15 cellular contexts compared by ENCODE assay signal in the genomic region with DNA sequence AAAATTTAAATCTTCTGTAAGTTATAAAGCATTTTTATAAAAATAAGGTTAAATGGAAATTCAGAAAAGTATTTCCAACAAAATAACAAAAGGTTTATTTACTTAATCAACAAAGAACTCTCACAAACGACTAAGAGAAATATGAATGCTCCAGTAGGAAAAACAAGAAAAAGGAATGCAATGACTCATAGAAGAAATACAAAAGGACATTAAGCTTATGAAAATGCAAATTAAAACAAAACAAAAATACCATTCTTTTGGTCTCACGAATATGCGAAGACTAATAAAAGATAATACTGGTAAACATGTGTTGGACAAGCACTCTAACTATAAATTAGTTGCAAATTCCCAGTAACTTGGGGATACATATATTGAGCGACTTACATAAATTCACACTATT. TPM values are rescaled to one million over a fixed set of nuclear protein-coding genes. Genes with fewer than 3 reads are reported as not detected.
DNase-seq lines count a peak whose midpoint lies in the region; FAIRE-seq and TF ChIP-seq lines count a peak whose summit lies in the region.
"Had no signal": no experiment of that assay in that cellular context is flagged by ENCODE, and none has a peak within 500 bp of the region (broad histone marks: within the 10 kb centered on the region; RNA-seq: fewer than 3 reads in every experiment).

No MANE protein-coding gene starts in this region.

- H3K9me3 ChIP-seq in astrocyte (ENCODE audit: insufficient read depth, low read depth, low read length), result no peaks in the 10 kb centered on the region
- H3K9me3 ChIP-seq in skeletal muscle satellite cell (replicated peaks; ENCODE audit: low read length), result no peaks in the 10 kb centered on the region

- peaks cover 3% of the 10 kb centered on the region for H3K27me3 Mint-ChIP-seq in astrocyte (ENCODE audit: low read depth, unreplicated experiment)

- H3K36me3 ChIP-seq in astrocyte (ENCODE audit: insufficient read depth, low read length), result no peaks in the 10 kb centered on the region
- H3K36me3 ChIP-seq in skeletal muscle satellite cell (ENCODE audit: insufficient read depth, low read length), result no peaks in the 10 kb centered on the region
- H3K36me3 ChIP-seq: BLaER1 treated with 17β-estradiol and CSF1 and Interleukin-3, amounts not matched to agents 10 nM and 100 nM had no signal

- no peaks in the 10 kb centered on the region for H3K9me3 Mint-ChIP-seq in astrocyte (ENCODE audit: unreplicated experiment)

- H3K4me1 Mint-ChIP-seq in astrocyte (ENCODE audit: low read depth, unreplicated experiment), result no peaks in the 10 kb centered on the region

- no peak overlapping the region for H3K27ac ChIP-seq in astrocyte (ENCODE audit: low read depth, low read length)
- H3K27ac ChIP-seq: BLaER1 treated with 17β-estradiol and CSF1 and Interleukin-3, amounts not matched to agents 10 nM and 100 nM; PC-9 had no signal

- no peaks in the 10 kb centered on the region for H4K20me1 ChIP-seq in astrocyte (ENCODE audit: insufficient read depth, low read length)
- H4K20me1 ChIP-seq: BLaER1 treated with 17β-estradiol and CSF1 and Interleukin-3, amounts not matched to agents 10 nM and 100 nM had no signal

- no peak overlapping the region for H3K4me3 ChIP-seq in astrocyte (ENCODE audit: insufficient read depth, low read depth, low read length)
- no peak overlapping the region for H3K4me3 ChIP-seq in fibroblast of pulmonary artery (replicated peaks; ENCODE audit: low read depth, low read length)
- H3K4me3 ChIP-seq in skeletal muscle satellite cell (ENCODE audit: low read length), result no peak overlapping the region
- H3K4me3 ChIP-seq: BLaER1 treated with 17β-estradiol and CSF1 and Interleukin-3, amounts not matched to agents 10 nM and 100 nM; PC-9 had no signal

- TF ChIP-seq POLR2A in H54 (IDR thresholded peaks at IDR 0.05; ENCODE audit: low read depth, low read length), result no peak

- no peaks in the 10 kb centered on the region for H3K36me3 Mint-ChIP-seq in astrocyte (ENCODE audit: low read depth, unreplicated experiment)

- no peaks in the 10 kb centered on the region for H3K79me2 ChIP-seq in astrocyte (ENCODE audit: insufficient read depth, low read length)

- FAIRE-seq in astrocyte (lab: Jason Lieb, UNC), result no peak
- no peak for FAIRE-seq in H54 (lab: Jason Lieb, UNC)

- H2AFZ ChIP-seq in astrocyte (ENCODE audit: low read depth, low read length), result no peak overlapping the region
- H2AFZ ChIP-seq: PC-9 had no signal

- no peak overlapping the region for H3K4me3 Mint-ChIP-seq in astrocyte (ENCODE audit: unreplicated experiment)

- DNase-seq in GM03348 (ENCODE audit: low spot score) (peak; percentile 20), astrocyte (ENCODE audit: low read depth) (peak; percentile 8), fibroblast of pulmonary artery (ENCODE audit: low read depth) (peak; percentile 23), H54 (ENCODE audit: insufficient read length, low spot score) (no peak), ureter (ENCODE audit: low spot score) (no peak)
- no peak for DNase-seq in stimulated activated CD4-positive, alpha-beta T cell treated with anti-CD3 and anti-CD28 coated beads, Interleukin-2, amount 100 ng/mL, for 48 hours
- DNase-seq: DMS 273 treated with DMSO at 0.1 percent for 48 hours, IMR-90, NCI-H1048, NCI-H146, NCI-H226, NCI-H526 treated with DMSO at 0.1 percent for 48 hours, PC-9 had no signal

- no peak overlapping the region for H3K27ac Mint-ChIP-seq in astrocyte (ENCODE audit: unreplicated experiment)

- peak overlapping the region; percentile 37 for H3K4me2 ChIP-seq in astrocyte (ENCODE audit: low read length)
- H3K4me2 ChIP-seq in skeletal muscle satellite cell (ENCODE audit: low read length), result peak overlapping the region; percentile 39
- H3K4me2 ChIP-seq: BLaER1 treated with 17β-estradiol and CSF1 and Interleukin-3, amounts not matched to agents 10 nM and 100 nM; PC-9 had no signal

- H3K4me1 ChIP-seq in astrocyte (ENCODE audit: insufficient read depth, low read length) (peaks cover 4% of the 10 kb centered on the region), skeletal muscle satellite cell (ENCODE audit: control insufficient read depth, insufficient read depth, low read length) (peaks cover 10% of the 10 kb centered on the region)
- H3K4me1 ChIP-seq: BLaER1 treated with 17β-estradiol and CSF1 and Interleukin-3, amounts not matched to agents 10 nM and 100 nM had no signal

- TF ChIP-seq CTCF in astrocyte (IDR thresholded peaks at IDR 0.05; ENCODE audit: insufficient read depth, low read depth, low read length) (no peak), fibroblast of pulmonary artery (IDR thresholded peaks at IDR 0.05; ENCODE audit: low read length, missing control alignments) (no peak)

- H3K9ac ChIP-seq in astrocyte (ENCODE audit: low read length) (no peak overlapping the region), skeletal muscle satellite cell (ENCODE audit: low read depth, low read length) (no peak overlapping the region)
- H3K9ac ChIP-seq: BLaER1 treated with 17β-estradiol and CSF1 and Interleukin-3, amounts not matched to agents 10 nM and 100 nM had no signal

- H3K27me3 ChIP-seq in astrocyte (ENCODE audit: insufficient read depth, low read length) (no peaks in the 10 kb centered on the region), skeletal muscle satellite cell (ENCODE audit: control insufficient read depth, insufficient read depth, low read length) (no peaks in the 10 kb centered on the region)
- H3K27me3 ChIP-seq: BLaER1 treated with 17β-estradiol and CSF1 and Interleukin-3, amounts not matched to agents 10 nM and 100 nM had no signal

RNA-seq across cellular contexts. Expression of gene TBC1D5, which starts 17.5 kb away (rescaled TPM):
- total RNA-seq in astrocyte, result 22.7 and 23.0 TPM in 2 replicates
- total RNA-seq in skeletal muscle satellite cell (2012; rRNA removed), result 67.2 and 68.8 TPM in 2 replicates
- total RNA-seq in ureter, result 87.1 TPM

Comparison
In these comparisons a context has a peak if more than half of its experiments do, and no peak if none do; other contexts are left out.
1. DNase-seq: peak in GM03348 (single experiment), astrocyte (single experiment) and fibroblast of pulmonary artery (single experiment); none in stimulated activated CD4-positive, alpha-beta T cell treated with anti-CD3 and anti-CD28 coated beads, Interleukin-2, amount 100 ng/mL, for 48 hours (0 of 2), H54 (single experiment) and ureter (single experiment).